9 cellular contexts compared by ENCODE assay signal in the genomic region with DNA sequence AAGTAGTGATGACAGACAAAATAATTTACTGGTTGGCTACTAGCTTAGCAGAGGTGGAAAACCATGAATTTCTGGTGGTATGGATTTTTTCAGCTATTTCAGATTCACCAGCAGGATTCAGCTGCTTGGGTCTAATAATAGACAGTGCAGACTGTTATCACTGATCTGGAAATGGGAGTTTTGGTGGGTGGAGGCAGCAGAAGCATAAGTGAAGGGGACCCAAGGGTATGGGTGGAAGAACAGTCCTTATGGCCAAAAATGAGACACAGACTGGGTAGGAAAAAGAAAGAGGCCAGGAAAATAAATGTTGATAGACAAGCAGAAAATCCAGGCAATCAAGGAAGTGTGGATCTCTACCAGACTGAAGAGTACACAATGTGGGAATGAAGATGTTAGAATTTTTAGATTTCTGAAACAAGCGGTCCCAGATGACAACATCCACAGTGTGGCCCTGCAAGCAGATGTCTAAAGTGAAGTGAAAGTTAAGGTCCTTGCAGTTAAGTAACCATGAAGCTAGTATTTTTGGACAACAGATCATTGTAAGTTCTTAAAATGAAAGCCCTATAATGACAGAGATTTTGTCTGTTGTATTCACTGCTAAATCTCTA. TPM values are rescaled to one million over a fixed set of nuclear protein-coding genes. Genes with fewer than 3 reads are reported as not detected.
DNase-seq lines count a peak whose midpoint lies in the region; ATAC-seq and TF ChIP-seq lines count a peak whose summit lies in the region.
"Had no signal": no experiment of that assay in that cellular context is flagged by ENCODE, and none has a peak within 500 bp of the region (broad histone marks: within the 10 kb centered on the region; RNA-seq: fewer than 3 reads in every experiment).

No MANE protein-coding gene starts in this region.

- ATAC-seq in GM19455 (IDR thresholded peaks at IDR 0.05; ENCODE audit: unreplicated experiment): peak; percentile 79
- ATAC-seq in HG03066 (IDR thresholded peaks at IDR 0.05; ENCODE audit: low read depth, unreplicated experiment): peak; percentile 71

- no peaks in the 10 kb centered on the region for H3K27me3 ChIP-seq in H9 (ENCODE audit: insufficient read depth, low read length)

- in situ Hi-C loops in ACHN (cut with HindIII; ENCODE audit: low pct_ligation_motif_present, low pct_unique_long_range_greater_than_20kb, low sequenced_read_pairs): no loop called here

- peak overlapping the region; percentile 77 for H3K27ac ChIP-seq in angular gyrus (ENCODE audit: low read depth, low read length)
- H3K27ac ChIP-seq in H9 (ENCODE audit: insufficient read length, low read depth, low read length): no peak overlapping the region

- H3K79me2 ChIP-seq in H9 (ENCODE audit: insufficient read depth, low read length): no peaks in the 10 kb centered on the region

- H3T11ph ChIP-seq in H9 (ENCODE audit: low read length): no peak overlapping the region

- no peak overlapping the region for H3K4me2 ChIP-seq in H9 (ENCODE audit: insufficient read depth, insufficient read length, low read length)

- no peaks in the 10 kb centered on the region for H3K4me1 ChIP-seq in H9 (ENCODE audit: insufficient read depth, low read length)

- H2BK15ac ChIP-seq in H9 (ENCODE audit: low read depth, low read length): no peak overlapping the region

- no peaks in the 10 kb centered on the region for H3K79me1 ChIP-seq in H9 (ENCODE audit: insufficient read depth, low read depth, low read length, poor library complexity, severe bottlenecking)

- peaks cover 42% of the 10 kb centered on the region for H3K4me1 Mint-ChIP-seq in activated T-helper 2 cell treated with anti-CD3 and anti-CD28 coated beads, Interferon-gamma antibody, Interleukin-2, Interleukin-4, amounts not matched to agents 10 μg/mL and 5 μg/mL and 100 μg/mL, durations not matched to agents 14 hours and 24 hours and 36 hours (ENCODE audit: low read depth)
- H3K4me1 Mint-ChIP-seq in H9: peaks cover 0 to 14% of the 10 kb centered on the region in 2 experiments

- H3K27me3 Mint-ChIP-seq in activated T-helper 2 cell treated with anti-CD3 and anti-CD28 coated beads, Interferon-gamma antibody, Interleukin-2, Interleukin-4, amounts not matched to agents 10 μg/mL and 5 μg/mL and 100 μg/mL, durations not matched to agents 14 hours and 24 hours and 36 hours (ENCODE audit: low read depth): no peaks in the 10 kb centered on the region
- H3K27me3 Mint-ChIP-seq in H9 (ENCODE audit: low read depth): no peaks in the 10 kb centered on the region; the same call in none of the 2 replicates

- no peak for DNase-seq in activated T-helper 2 cell treated with anti-CD3 and anti-CD28 coated beads, Interferon-gamma antibody, Interleukin-2, Interleukin-4, amounts not matched to agents 10 μg/mL and 5 μg/mL and 100 μg/mL, durations not matched to agents 14 hours and 24 hours and 36 hours (ENCODE audit: low spot score)
- DNase-seq in cerebellar nuclear complex (lab: John Stamatoyannopoulos, UW) (no peak), ACHN (no peak), H9 (no peak)
- DNase-seq: NCI-H1092 had no signal

- no peak overlapping the region for H3K4ac ChIP-seq in H9 (ENCODE audit: low read depth, low read length)

- H3K4me3 ChIP-seq in GM12875 (ENCODE audit: low read depth, low read length): peak overlapping the region; percentile 2

- H4K8ac ChIP-seq in H9 (replicated peaks; ENCODE audit: insufficient read length, low read depth, low read length): no peak overlapping the region

- no peak overlapping the region for H3K9ac ChIP-seq in H9 (ENCODE audit: extremely low read depth, insufficient read length, low read length)

- no peak overlapping the region for H3K14ac ChIP-seq in H9 (ENCODE audit: insufficient read depth, low read length)

- no peak overlapping the region for H2BK20ac ChIP-seq in H9 (ENCODE audit: low read depth, low read length, poor library complexity, severe bottlenecking)

- H3K9me3 Mint-ChIP-seq in activated T-helper 2 cell treated with anti-CD3 and anti-CD28 coated beads, Interferon-gamma antibody, Interleukin-2, Interleukin-4, amounts not matched to agents 10 μg/mL and 5 μg/mL and 100 μg/mL, durations not matched to agents 14 hours and 24 hours and 36 hours: peaks cover 9% of the 10 kb centered on the region
- no peaks in the 10 kb centered on the region; a peak in 1 of 5 replicates for H3K9me3 Mint-ChIP-seq in H9

- WGBS in H9 (ENCODE audit: extremely low coverage, insufficient read length, low lambda C conversion rate): no CpG with 5 or more reads among the region's 1 CpG

- H3K9me3 ChIP-seq in H9 (ENCODE audit: control insufficient read depth, low read depth, low read length): no peaks in the 10 kb centered on the region

- H3K23ac ChIP-seq in H9 (ENCODE audit: insufficient read length, low read depth, low read length): no peak overlapping the region

- H2BK12ac ChIP-seq in H9 (ENCODE audit: insufficient read length, low read depth, low read length): no peak overlapping the region

- no peak for TF ChIP-seq CTCF in GM12875 (IDR thresholded peaks at IDR 0.05; ENCODE audit: borderline replicate concordance, insufficient read depth, low read depth, low read length)
- TF ChIP-seq CTCF in H9 (conservative IDR thresholded peaks at IDR 0.05): no peak

- H3K4me3 Mint-ChIP-seq in activated T-helper 2 cell treated with anti-CD3 and anti-CD28 coated beads, Interferon-gamma antibody, Interleukin-2, Interleukin-4, amounts not matched to agents 10 μg/mL and 5 μg/mL and 100 μg/mL, durations not matched to agents 14 hours and 24 hours and 36 hours (ENCODE audit: low read depth): no peak overlapping the region
- no peak overlapping the region for H3K4me3 Mint-ChIP-seq in H9

- peaks cover 36% of the 10 kb centered on the region for H3K36me3 Mint-ChIP-seq in activated T-helper 2 cell treated with anti-CD3 and anti-CD28 coated beads, Interferon-gamma antibody, Interleukin-2, Interleukin-4, amounts not matched to agents 10 μg/mL and 5 μg/mL and 100 μg/mL, durations not matched to agents 14 hours and 24 hours and 36 hours (ENCODE audit: low read depth)
- peaks cover 0 to 6% (median 0%) of the 10 kb centered on the region in 3 experiments; a peak in 1 of 7 replicates for H3K36me3 Mint-ChIP-seq in H9 (ENCODE audit: insufficient read depth in 1 of 3, low read depth in 3 of 3)

- no peak overlapping the region for H4K91ac ChIP-seq in H9 (ENCODE audit: insufficient read length, low read depth, low read length)

- no peak overlapping the region for H4K5ac ChIP-seq in H9 (ENCODE audit: insufficient read length, low read depth, low read length)

- H2BK5ac ChIP-seq in H9 (ENCODE audit: insufficient read length, low read length): no peak overlapping the region

- H2BK120ac ChIP-seq in H9 (ENCODE audit: low read depth, low read length, poor library complexity, severe bottlenecking): no peak overlapping the region

- no peaks in the 10 kb centered on the region for H3K23me2 ChIP-seq in H9 (ENCODE audit: insufficient read length, low read depth, low read length, poor library complexity, severe bottlenecking)

- H2AK5ac ChIP-seq in H9 (ENCODE audit: insufficient read length, low read length): no peak overlapping the region

- H3K18ac ChIP-seq in H9 (ENCODE audit: insufficient read length, low read depth, low read length): no peak overlapping the region

- H3K27ac Mint-ChIP-seq in activated T-helper 2 cell treated with anti-CD3 and anti-CD28 coated beads, Interferon-gamma antibody, Interleukin-2, Interleukin-4, amounts not matched to agents 10 μg/mL and 5 μg/mL and 100 μg/mL, durations not matched to agents 14 hours and 24 hours and 36 hours: no peak overlapping the region
- no peak overlapping the region for H3K27ac Mint-ChIP-seq in H9

- H4K20me1 ChIP-seq in H9 (ENCODE audit: control insufficient read depth, insufficient read depth, insufficient read length): no peaks in the 10 kb centered on the region

- intact Hi-C loops in activated T-helper 2 cell treated with anti-CD3 and anti-CD28 coated beads, Interferon-gamma antibody, Interleukin-2, Interleukin-4, amounts not matched to agents 10 μg/mL and 5 μg/mL and 100 μg/mL, durations not matched to agents 14 hours and 24 hours and 36 hours (cut with micrococcal nuclease): loop anchor here (5.0 kb wide), 1 partner anchor 40 kb away; no protein-coding TSS in a partner anchor

- no peak overlapping the region for H3K56ac ChIP-seq in H9 (ENCODE audit: insufficient read length, low read depth, low read length)

- H2AFZ ChIP-seq in H9 (ENCODE audit: low read length): no peak overlapping the region

RNA-seq across cellular contexts. Expression of a gene that starts 24.7 kb away (rescaled TPM):
- total RNA-seq in activated T-helper 2 cell treated with anti-CD3 and anti-CD28 coated beads, Interferon-gamma antibody, Interleukin-2, Interleukin-4, amounts not matched to agents 10 μg/mL and 5 μg/mL and 100 μg/mL, durations not matched to agents 14 hours and 24 hours and 36 hours: 98.6 and 110 TPM in 2 replicates
- total RNA-seq in H9 (2021): 0.13 and 0.57 TPM in 2 replicates

Comparison
In these comparisons a context has a peak if more than half of its experiments do, and no peak if none do; other contexts are left out.
1. RNA of a gene that starts 24.7 kb away (total RNA-seq): 98.6 to 110 TPM in activated T-helper 2 cell treated with anti-CD3 and anti-CD28 coated beads, Interferon-gamma antibody, Interleukin-2, Interleukin-4, amounts not matched to agents 10 μg/mL and 5 μg/mL and 100 μg/mL, durations not matched to agents 14 hours and 24 hours and 36 hours; 0.13 to 0.57 TPM in H9; every median in the first group is over 10 times any median in the second.